In the genomic region with DNA sequence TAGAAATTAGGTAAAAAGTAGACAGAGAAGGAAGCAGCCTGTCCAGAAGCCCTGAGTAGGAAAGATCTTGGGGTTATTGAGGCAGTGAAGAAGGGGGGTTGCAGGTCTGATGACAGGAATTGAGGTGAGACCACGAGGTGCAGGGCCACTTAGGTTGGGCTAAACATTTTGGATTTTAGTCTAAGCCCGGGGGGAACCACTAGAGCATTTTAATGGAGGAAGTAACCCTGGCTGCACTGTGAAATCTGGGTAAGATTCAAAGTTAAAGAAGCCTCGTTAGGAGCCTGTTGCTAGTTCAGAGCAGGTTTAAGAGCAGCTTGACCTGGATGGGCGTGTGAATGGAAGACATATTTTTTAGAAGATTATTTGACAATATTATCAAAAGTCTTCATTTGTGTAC, we compare ENCODE assay signal across 1 cellular context.
TF ChIP-seq lines count a peak whose summit lies in the region.

No MANE protein-coding gene starts in this region.

TF ChIP-seq in GM23338, 12 proteins besides CTCF, POLR2A, EP300 and RAD21:
- TF ChIP-seq, protein P1, sequence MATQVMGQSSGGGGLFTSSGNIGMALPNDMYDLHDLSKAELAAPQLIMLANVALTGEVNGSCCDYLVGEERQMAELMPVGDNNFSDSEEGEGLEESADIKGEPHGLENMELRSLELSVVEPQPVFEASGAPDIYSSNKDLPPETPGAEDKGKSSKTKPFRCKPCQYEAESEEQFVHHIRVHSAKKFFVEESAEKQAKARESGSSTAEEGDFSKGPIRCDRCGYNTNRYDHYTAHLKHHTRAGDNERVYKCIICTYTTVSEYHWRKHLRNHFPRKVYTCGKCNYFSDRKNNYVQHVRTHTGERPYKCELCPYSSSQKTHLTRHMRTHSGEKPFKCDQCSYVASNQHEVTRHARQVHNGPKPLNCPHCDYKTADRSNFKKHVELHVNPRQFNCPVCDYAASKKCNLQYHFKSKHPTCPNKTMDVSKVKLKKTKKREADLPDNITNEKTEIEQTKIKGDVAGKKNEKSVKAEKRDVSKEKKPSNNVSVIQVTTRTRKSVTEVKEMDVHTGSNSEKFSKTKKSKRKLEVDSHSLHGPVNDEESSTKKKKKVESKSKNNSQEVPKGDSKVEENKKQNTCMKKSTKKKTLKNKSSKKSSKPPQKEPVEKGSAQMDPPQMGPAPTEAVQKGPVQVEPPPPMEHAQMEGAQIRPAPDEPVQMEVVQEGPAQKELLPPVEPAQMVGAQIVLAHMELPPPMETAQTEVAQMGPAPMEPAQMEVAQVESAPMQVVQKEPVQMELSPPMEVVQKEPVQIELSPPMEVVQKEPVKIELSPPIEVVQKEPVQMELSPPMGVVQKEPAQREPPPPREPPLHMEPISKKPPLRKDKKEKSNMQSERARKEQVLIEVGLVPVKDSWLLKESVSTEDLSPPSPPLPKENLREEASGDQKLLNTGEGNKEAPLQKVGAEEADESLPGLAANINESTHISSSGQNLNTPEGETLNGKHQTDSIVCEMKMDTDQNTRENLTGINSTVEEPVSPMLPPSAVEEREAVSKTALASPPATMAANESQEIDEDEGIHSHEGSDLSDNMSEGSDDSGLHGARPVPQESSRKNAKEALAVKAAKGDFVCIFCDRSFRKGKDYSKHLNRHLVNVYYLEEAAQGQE (IDR thresholded peaks at IDR 0.05; ENCODE audit: unreplicated experiment), result no peak
- TF ChIP-seq STAT1 (IDR thresholded peaks at IDR 0.05; ENCODE audit: unreplicated experiment), result no peak
- no peak for TF ChIP-seq EZH2 (IDR thresholded peaks at IDR 0.05; ENCODE audit: low read depth, unreplicated experiment)
- TF ChIP-seq ZNF114 (CRISPR knock-in tag; IDR thresholded peaks at IDR 0.05), result no peak
- TF ChIP-seq, protein P2, sequence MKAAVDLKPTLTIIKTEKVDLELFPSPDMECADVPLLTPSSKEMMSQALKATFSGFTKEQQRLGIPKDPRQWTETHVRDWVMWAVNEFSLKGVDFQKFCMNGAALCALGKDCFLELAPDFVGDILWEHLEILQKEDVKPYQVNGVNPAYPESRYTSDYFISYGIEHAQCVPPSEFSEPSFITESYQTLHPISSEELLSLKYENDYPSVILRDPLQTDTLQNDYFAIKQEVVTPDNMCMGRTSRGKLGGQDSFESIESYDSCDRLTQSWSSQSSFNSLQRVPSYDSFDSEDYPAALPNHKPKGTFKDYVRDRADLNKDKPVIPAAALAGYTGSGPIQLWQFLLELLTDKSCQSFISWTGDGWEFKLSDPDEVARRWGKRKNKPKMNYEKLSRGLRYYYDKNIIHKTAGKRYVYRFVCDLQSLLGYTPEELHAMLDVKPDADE (IDR thresholded peaks at IDR 0.05), result no peak
- TF ChIP-seq NANOG (IDR thresholded peaks at IDR 0.05; ENCODE audit: borderline replicate concordance), result no peak
- no peak for TF ChIP-seq EZH2phosphoT487 (IDR thresholded peaks at IDR 0.05; ENCODE audit: unreplicated experiment)
- TF ChIP-seq, protein P3, sequence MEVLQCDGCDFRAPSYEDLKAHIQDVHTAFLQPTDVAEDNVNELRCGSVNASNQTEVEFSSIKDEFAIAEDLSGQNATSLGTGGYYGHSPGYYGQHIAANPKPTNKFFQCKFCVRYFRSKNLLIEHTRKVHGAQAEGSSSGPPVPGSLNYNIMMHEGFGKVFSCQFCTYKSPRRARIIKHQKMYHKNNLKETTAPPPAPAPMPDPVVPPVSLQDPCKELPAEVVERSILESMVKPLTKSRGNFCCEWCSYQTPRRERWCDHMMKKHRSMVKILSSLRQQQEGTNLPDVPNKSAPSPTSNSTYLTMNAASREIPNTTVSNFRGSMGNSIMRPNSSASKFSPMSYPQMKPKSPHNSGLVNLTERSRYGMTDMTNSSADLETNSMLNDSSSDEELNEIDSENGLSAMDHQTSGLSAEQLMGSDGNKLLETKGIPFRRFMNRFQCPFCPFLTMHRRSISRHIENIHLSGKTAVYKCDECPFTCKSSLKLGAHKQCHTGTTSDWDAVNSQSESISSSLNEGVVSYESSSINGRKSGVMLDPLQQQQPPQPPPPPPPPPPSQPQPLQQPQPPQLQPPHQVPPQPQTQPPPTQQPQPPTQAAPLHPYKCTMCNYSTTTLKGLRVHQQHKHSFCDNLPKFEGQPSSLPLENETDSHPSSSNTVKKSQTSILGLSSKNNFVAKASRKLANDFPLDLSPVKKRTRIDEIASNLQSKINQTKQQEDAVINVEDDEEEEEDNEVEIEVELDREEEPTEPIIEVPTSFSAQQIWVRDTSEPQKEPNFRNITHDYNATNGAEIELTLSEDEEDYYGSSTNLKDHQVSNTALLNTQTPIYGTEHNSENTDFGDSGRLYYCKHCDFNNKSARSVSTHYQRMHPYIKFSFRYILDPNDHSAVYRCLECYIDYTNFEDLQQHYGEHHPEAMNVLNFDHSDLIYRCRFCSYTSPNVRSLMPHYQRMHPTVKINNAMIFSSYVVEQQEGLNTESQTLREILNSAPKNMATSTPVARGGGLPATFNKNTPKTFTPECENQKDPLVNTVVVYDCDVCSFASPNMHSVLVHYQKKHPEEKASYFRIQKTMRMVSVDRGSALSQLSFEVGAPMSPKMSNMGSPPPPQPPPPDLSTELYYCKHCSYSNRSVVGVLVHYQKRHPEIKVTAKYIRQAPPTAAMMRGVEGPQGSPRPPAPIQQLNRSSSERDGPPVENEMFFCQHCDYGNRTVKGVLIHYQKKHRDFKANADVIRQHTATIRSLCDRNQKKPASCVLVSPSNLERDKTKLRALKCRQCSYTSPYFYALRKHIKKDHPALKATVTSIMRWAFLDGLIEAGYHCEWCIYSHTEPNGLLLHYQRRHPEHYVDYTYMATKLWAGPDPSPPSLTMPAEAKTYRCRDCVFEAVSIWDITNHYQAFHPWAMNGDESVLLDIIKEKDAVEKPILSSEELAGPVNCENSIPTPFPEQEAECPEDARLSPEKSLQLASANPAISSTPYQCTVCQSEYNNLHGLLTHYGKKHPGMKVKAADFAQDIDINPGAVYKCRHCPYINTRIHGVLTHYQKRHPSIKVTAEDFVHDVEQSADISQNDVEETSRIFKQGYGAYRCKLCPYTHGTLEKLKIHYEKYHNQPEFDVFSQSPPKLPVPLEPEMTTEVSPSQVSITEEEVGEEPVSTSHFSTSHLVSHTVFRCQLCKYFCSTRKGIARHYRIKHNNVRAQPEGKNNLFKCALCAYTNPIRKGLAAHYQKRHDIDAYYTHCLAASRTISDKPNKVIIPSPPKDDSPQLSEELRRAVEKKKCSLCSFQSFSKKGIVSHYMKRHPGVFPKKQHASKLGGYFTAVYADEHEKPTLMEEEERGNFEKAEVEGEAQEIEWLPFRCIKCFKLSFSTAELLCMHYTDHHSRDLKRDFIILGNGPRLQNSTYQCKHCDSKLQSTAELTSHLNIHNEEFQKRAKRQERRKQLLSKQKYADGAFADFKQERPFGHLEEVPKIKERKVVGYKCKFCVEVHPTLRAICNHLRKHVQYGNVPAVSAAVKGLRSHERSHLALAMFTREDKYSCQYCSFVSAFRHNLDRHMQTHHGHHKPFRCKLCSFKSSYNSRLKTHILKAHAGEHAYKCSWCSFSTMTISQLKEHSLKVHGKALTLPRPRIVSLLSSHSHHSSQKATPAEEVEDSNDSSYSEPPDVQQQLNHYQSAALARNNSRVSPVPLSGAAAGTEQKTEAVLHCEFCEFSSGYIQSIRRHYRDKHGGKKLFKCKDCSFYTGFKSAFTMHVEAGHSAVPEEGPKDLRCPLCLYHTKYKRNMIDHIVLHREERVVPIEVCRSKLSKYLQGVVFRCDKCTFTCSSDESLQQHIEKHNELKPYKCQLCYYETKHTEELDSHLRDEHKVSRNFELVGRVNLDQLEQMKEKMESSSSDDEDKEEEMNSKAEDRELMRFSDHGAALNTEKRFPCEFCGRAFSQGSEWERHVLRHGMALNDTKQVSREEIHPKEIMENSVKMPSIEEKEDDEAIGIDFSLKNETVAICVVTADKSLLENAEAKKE (CRISPR knock-in tag; IDR thresholded peaks at IDR 0.05), result no peak
- no peak for TF ChIP-seq JUNB (IDR thresholded peaks at IDR 0.05; ENCODE audit: unreplicated experiment)
- TF ChIP-seq CREB1 (CRISPR knock-in tag; IDR thresholded peaks at IDR 0.05; ENCODE audit: low read depth), result no peak
- TF ChIP-seq ZNF331 (CRISPR knock-in tag; IDR thresholded peaks at IDR 0.05; ENCODE audit: low read depth), result no peak
- no peak for TF ChIP-seq POLR2AphosphoS5 (IDR thresholded peaks at IDR 0.05; ENCODE audit: low read depth)
